ENCODE assay signal across 1 cellular context in the genomic region with DNA sequence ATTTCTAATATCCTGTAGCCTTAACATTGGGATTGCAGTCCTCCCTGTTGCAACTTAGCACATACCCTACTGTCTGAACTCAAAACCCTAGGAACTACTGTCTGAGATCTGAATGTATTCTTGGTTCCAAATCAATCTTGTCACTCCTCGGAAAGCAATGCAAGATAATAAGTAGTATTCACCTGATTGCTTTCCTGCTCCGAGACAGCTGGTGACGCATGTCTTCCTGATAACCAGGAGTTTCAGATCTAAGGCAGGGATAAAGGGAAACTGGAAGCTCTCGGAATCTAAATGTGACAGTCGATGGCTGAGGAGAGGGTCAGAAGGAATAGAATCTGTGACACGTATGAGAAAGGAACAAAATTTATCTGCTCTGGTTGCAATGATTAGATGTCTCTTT.
TF ChIP-seq lines count a peak whose summit lies in the region.

No MANE protein-coding gene starts in this region.

TF ChIP-seq in GM23338, 12 proteins besides CTCF, POLR2A, EP300 and RAD21 (continued from another document):
- no peak for TF ChIP-seq NANOG (IDR thresholded peaks at IDR 0.05; ENCODE audit: borderline replicate concordance)
